Comparison of ENCODE assay signal across 29 cellular contexts in the genomic region with DNA sequence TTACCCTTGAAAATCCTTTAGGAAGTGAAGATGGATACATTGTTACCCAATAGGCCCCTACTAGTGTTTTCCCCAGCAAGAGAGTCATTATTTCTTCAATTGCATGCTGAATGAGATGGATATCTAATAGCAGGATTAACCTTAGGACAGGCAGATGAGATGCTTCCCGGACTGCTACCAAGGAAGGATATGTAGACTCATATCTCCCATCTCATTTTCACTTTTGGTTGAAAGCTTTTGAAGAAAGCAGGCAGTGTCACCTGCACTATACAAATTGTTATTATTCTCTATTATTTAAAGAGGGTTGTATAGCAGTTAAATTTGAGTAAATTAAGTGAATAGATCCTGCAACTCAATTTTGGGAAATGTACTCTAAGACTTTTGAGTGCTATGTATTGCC.
"Had no signal": no experiment of that assay in that cellular context is flagged by ENCODE, and none has a peak within 500 bp of the region (broad histone marks: within the 10 kb centered on the region; RNA-seq: fewer than 3 reads in every experiment).

No MANE protein-coding gene starts in this region.

- H3K4me3 ChIP-seq: colonic mucosa, coronary artery, dorsolateral prefrontal cortex, esophagus muscularis mucosa, esophagus squamous epithelium, gastrocnemius medialis, gastroesophageal sphincter, heart left ventricle, heart right ventricle had no signal

- H3K4me1 Mint-ChIP-seq: endodermal cell had no signal

- H3K27me3 ChIP-seq: colonic mucosa, dorsolateral prefrontal cortex, esophagus muscularis mucosa, esophagus squamous epithelium, foreskin keratinocyte, gastrocnemius medialis, gastroesophageal sphincter, heart left ventricle, heart right ventricle had no signal

- ATAC-seq: effector memory CD8-positive, alpha-beta T cell; esophagus mucosa; foreskin keratinocyte; gastrocnemius medialis; gastroesophageal sphincter; heart left ventricle; heart right ventricle had no signal

- H3K9me3 Mint-ChIP-seq: dendritic cell treated with granulocyte-macrophage colony-stimulating factor and Interleukin-4, amounts not matched to agents 40 ng/mL and 50 ng/mL, for 4 days; effector memory CD8-positive, alpha-beta T cell; endodermal cell had no signal

- H3K4me3 Mint-ChIP-seq: dendritic cell treated with granulocyte-macrophage colony-stimulating factor and Interleukin-4, amounts not matched to agents 40 ng/mL and 50 ng/mL, for 4 days; effector memory CD8-positive, alpha-beta T cell; endodermal cell had no signal

- H3K4me1 ChIP-seq: colonic mucosa, gastrocnemius medialis, heart right ventricle had no signal

- H3K27ac Mint-ChIP-seq: dendritic cell treated with granulocyte-macrophage colony-stimulating factor and Interleukin-4, amounts not matched to agents 40 ng/mL and 50 ng/mL, for 4 days; effector memory CD8-positive, alpha-beta T cell; endodermal cell had no signal

- H3K9me3 ChIP-seq: colonic mucosa, esophagus squamous epithelium, gastrocnemius medialis, gastroesophageal sphincter had no signal

- DNase-seq: colonic mucosa; cortex of kidney; dermis blood vessel endothelial cell; dorsolateral prefrontal cortex; effector CD4-positive, alpha-beta T cell; effector CD8-positive, alpha-beta T cell; effector memory CD4-positive, alpha-beta T cell; effector memory CD8-positive, alpha-beta T cell; endodermal cell; erythroblast; esophagus squamous epithelium; foreskin fibroblast; foreskin keratinocyte; foreskin melanocyte; gastrocnemius medialis; glutamatergic neuron; head of caudate nucleus; heart left ventricle; heart right ventricle had no signal

- H3K36me3 ChIP-seq: colonic mucosa, esophagus muscularis mucosa, esophagus squamous epithelium, gastrocnemius medialis, gastroesophageal sphincter, heart left ventricle, heart right ventricle had no signal

- H3K27ac ChIP-seq: colonic mucosa, coronary artery, dorsolateral prefrontal cortex, epithelial cell of prostate, esophagus muscularis mucosa, esophagus squamous epithelium, foreskin keratinocyte, gastrocnemius medialis, gastroesophageal sphincter, heart left ventricle, heart right ventricle had no signal

- H3K27me3 Mint-ChIP-seq: effector memory CD8-positive, alpha-beta T cell had no signal

- FAIRE-seq: colon, endometrium, endothelial cell of umbilical vein, frontal cortex had no signal
